ENCODE assay signal across 1 cellular context in the genomic region with DNA sequence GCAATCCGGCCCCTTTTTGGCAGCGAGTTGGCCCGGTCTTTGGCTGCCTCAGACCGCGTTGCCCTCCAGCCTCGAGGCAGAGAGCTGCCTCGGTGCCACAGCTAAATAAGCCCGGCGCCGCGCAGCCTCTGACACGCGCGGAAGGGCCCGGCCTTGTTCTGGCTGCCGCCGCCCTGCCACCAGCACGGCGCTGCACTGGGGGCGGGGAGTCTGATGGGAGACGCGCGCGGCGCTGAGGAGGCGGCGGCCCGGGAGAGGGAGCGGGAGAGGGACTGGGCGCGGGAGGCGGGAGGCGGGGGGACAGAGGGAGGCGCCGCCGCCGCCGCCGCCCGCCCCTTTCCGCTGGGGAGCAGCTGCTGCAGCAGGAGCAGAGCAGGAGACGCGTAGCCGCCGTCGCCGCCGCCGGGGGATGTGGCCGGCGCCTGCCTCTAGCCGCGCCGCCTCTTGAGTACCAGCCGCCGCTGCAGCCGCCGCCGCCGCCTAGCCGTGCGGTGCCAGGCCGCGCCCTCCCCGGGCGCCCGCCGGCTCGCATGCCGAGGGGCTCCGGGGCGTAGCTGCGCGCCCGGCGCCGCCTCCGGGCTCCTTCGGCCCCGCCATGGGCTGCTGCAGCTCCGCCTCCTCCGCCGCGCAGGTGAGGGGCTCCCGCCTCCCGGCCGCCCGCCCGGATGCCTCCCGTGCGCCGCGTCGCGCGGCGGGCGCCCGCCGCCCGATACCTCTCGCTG.
TF ChIP-seq lines count a peak whose summit lies in the region.

TSS of gene SLC44A1 (plus strand) at position 378 of the 722 bp plus-strand sequence. CDS start at position 596, 218 bp downstream.

TF ChIP-seq in WTC11, 78 proteins besides CTCF, POLR2A, EP300 and RAD21 (continued from another document):
- TF ChIP-seq ZNF281 (CRISPR knock-in tag; IDR thresholded peaks at IDR 0.05) (peak; percentile 78; the same call in 1 of the 2 replicates), GTF2I (CRISPR knock-in tag; conservative IDR thresholded peaks at IDR 0.05) (no peak), OVOL2 (CRISPR knock-in tag; IDR thresholded peaks at IDR 0.05; ENCODE audit: borderline replicate concordance) (no peak), TCF7 (CRISPR knock-in tag; IDR thresholded peaks at IDR 0.05; ENCODE audit: low read depth) (no peak), ZNF512 (CRISPR knock-in tag; IDR thresholded peaks at IDR 0.05; ENCODE audit: borderline replicate concordance) (no peak), TEAD4 (CRISPR knock-in tag; IDR thresholded peaks at IDR 0.05) (no peak), GABPB1 (CRISPR knock-in tag; IDR thresholded peaks at IDR 0.05) (peak; percentile 94)
